7 cellular contexts compared by ENCODE assay signal in genomic region chr2:237774811-237775553, GRCh38. TPM values are rescaled to one million over a fixed set of nuclear protein-coding genes. Genes with fewer than 3 reads are reported as not detected.
DNase-seq lines count a peak whose midpoint lies in the region; ATAC-seq and TF ChIP-seq lines count a peak whose summit lies in the region.

No MANE protein-coding gene starts in this region.

- no peaks in the 10 kb centered on the region for H3K79me2 ChIP-seq in PC-9 (ENCODE audit: low read depth)

- no peaks in the 10 kb centered on the region for H3K9me3 ChIP-seq in PC-9 (ENCODE audit: insufficient read depth, low read depth)

- H3K9me2 ChIP-seq in PC-9 (ENCODE audit: insufficient read depth): no peaks in the 10 kb centered on the region

- intact Hi-C loops in PC-9 (cut with micrococcal nuclease; ENCODE audit: unreplicated experiment): loop anchor here (1.0 to 10.0 kb wide), 3 partner anchors 102 to 620 kb away; no protein-coding TSS in a partner anchor
- intact Hi-C loops in Right ventricle myocardium superior (cut with DNase I): no loop called here

- ATAC-seq in Right ventricle myocardium superior (ENCODE audit: poor library complexity) (peak; percentile 80), GM18867 (IDR thresholded peaks at IDR 0.05; ENCODE audit: unreplicated experiment) (no peak)

- POLR2A ChIA-PET in PC-9 (lab: Charles Lee; ENCODE audit: unreplicated experiment): interaction anchor here (0.7 kb wide), 1 partner anchor 80 kb away, joined by 3 read pairs; no protein-coding TSS in a partner anchor

- CTCF ChIA-PET in PC-9 (lab: Charles Lee): interaction anchor here (0.6 to 1.3 kb wide), 4 partner anchors 12 to 741 kb away, joined by 3 to 11 read pairs (median 5); no protein-coding TSS in a partner anchor

- peaks cover 5% of the 10 kb centered on the region for H3F3A ChIP-seq in PC-9 (ENCODE audit: insufficient read depth, low read depth)

- H3K36me3 ChIP-seq in GM06990 (ENCODE audit: control insufficient read depth, insufficient read depth, low read length) (peaks cover 19% of the 10 kb centered on the region), PC-9 (ENCODE audit: low read depth) (peaks cover 34% of the 10 kb centered on the region)

- H3K4me2 ChIP-seq in PC-9: no peak overlapping the region

- H2AFZ ChIP-seq in PC-9: no peak overlapping the region

- peak; percentile 71 for TF ChIP-seq CTCF in GM06990 (IDR thresholded peaks at IDR 0.05; ENCODE audit: insufficient read depth, low read length, poor library complexity, severe bottlenecking)
- peak; percentile 89 for TF ChIP-seq CTCF in PC-9 (conservative IDR thresholded peaks at IDR 0.05)
- TF ChIP-seq CTCF in retinal pigment epithelial cell (conservative IDR thresholded peaks at IDR 0.05; ENCODE audit: low read depth, low read length): peak; percentile 72

- H3K4me3 ChIP-seq in GM06990 (replicated peaks; ENCODE audit: low read depth, low read length) (no peak overlapping the region), PC-9 (no peak overlapping the region), retinal pigment epithelial cell (ENCODE audit: low read length) (no peak overlapping the region)

- no peaks in the 10 kb centered on the region for H3K4me1 ChIP-seq in PC-9 (replicated peaks; ENCODE audit: insufficient read depth)

- no TSS peak for BruUV-seq in PC-9 (replicated peaks; lab: Mats Ljungman, UMichigan)

- H3K27me3 ChIP-seq in GM06990 (replicated peaks; ENCODE audit: control insufficient read depth, insufficient read depth, low read length): no peaks in the 10 kb centered on the region
- H3K27me3 ChIP-seq in PC-9 (ENCODE audit: insufficient read depth, low read depth): no peaks in the 10 kb centered on the region

- H3K27ac ChIP-seq in PC-9: no peak overlapping the region

- H4K20me1 ChIP-seq in PC-9 (ENCODE audit: insufficient read depth): peaks cover 22% of the 10 kb centered on the region; the same call in 1 of the 2 replicates

- DNase-seq in GM06990 (ENCODE audit: extremely low read depth, insufficient read length): peak; percentile 37
- peak; percentile 44 for DNase-seq in HK-2 (ENCODE audit: unreplicated experiment)
- peak; percentile 59 to 63 for DNase-seq in PC-9
- DNase-seq in activated gamma-delta T cell treated with anti-CD3 and anti-CD28 coated beads, Interleukin-2, amount 50 U/mL, for 16 hours (ENCODE audit: low read depth): peak; percentile 19
- no peak for DNase-seq in Right ventricle myocardium superior
- DNase-seq in retinal pigment epithelial cell (ENCODE audit: low read depth): no peak

RNA-seq across cellular contexts. Expression of gene RBM44, which starts 23.6 kb away (rescaled TPM):
- 0.94 and 1.5 TPM in 2 replicates for total RNA-seq in PC-9 (2021)
- total RNA-seq in Right ventricle myocardium superior: 0.38 TPM

Comparison
In these comparisons a context has a peak if more than half of its experiments do, and no peak if none do; other contexts are left out.
1. DNase-seq: peak in GM06990 (single experiment), HK-2 (single experiment), PC-9 (2 of 2) and activated gamma-delta T cell treated with anti-CD3 and anti-CD28 coated beads, Interleukin-2, amount 50 U/mL, for 16 hours (single experiment); none in Right ventricle myocardium superior (single experiment) and retinal pigment epithelial cell (single experiment).
2. Peak in every context shown above with its lines, with median percentiles within 50 percentile points of each other: CTCF ChIP-seq.